ENCODE assay signal across 14 cellular contexts in the genomic region with DNA sequence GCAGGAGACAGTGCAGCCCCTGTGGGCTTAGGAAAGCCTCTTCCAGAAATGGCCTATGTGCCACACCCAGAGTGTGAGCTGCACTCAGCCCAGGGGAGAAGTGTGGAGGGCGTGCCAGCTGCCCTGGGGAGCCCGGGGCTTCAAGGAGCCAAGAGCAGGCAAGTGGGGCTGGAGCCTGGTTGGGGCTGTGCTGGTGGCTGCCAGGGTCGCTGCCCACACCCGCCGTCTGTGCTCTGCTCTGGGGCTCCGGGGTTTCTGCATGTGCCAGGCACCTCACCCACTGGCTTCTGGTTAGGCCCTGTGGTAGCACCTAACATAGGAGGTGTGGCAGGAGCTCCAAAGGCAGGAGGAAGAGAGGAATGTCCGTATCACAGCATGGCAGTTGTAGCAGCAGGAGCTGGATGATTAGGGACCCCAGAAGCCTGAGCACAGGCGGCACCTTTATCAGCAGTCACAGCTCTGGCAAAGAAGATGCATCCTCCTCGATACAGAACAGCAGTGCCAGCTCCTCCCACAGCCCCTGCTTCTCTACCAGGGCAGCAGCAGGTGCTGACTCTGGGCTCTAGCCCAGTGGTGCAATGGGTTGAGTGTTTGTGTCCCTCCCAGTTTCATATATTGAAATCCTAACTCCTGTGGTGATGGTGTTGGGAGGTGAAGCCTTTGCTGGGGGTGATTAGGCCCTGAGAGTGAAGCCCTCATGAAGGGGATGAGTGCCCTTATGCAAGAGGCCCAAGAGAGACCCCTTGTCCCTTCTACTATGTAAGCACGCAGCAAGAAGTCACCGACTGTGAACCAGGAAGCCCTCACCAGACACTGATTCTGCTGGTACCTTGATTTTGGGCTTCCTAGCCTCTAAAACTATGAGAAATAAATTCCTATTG.
A peak's percentile ranks its signal among the peaks of the same experiment; 100 is the strongest.
DNase-seq lines count a peak whose midpoint lies in the region; ATAC-seq, FAIRE-seq and TF ChIP-seq lines count a peak whose summit lies in the region.
"Had no signal": no experiment of that assay in that cellular context is flagged by ENCODE, and none has a peak within 500 bp of the region (broad histone marks: within the 10 kb centered on the region; RNA-seq: fewer than 3 reads in every experiment).

No MANE protein-coding gene starts in this region.

- peaks cover 0 to 3% of the 10 kb centered on the region in 2 donors for H3K4me1 ChIP-seq in kidney (ENCODE audit: control insufficient read depth in 1 of 2, insufficient read depth in 1 of 2, low read depth in 1 of 2, low read length in 2 of 2)
- peaks cover 8 to 30% (median 20%) of the 10 kb centered on the region in 4 donors for H3K4me1 ChIP-seq in transverse colon
- no peaks in the 10 kb centered on the region for H3K4me1 ChIP-seq in HAP-1

- H3K27ac ChIP-seq in kidney (ENCODE audit: low read depth in 2 of 2, low read length in 2 of 2) (no peak overlapping the region), transverse colon (peak overlapping the region; percentile 22 to 80 (median 73))
- H3K27ac ChIP-seq: upper lobe of left lung had no signal

- ATAC-seq in activated CD8-positive, alpha-beta memory T cell treated with anti-CD3 and anti-CD28 coated beads, Interleukin-2, amount 10 ng/mL, durations not matched to agents 7 days and 5 days, result peak; percentile 48
- ATAC-seq in GM19455 (IDR thresholded peaks at IDR 0.05; ENCODE audit: unreplicated experiment), result no peak

- peak overlapping the region; percentile 16 for H3K27ac Mint-ChIP-seq in activated CD8-positive, alpha-beta memory T cell treated with anti-CD3 and anti-CD28 coated beads, Interleukin-2, amount 10 ng/mL, durations not matched to agents 7 days and 5 days
- H3K27ac Mint-ChIP-seq: activated naive CD8-positive, alpha-beta T cell treated with anti-CD3 and anti-CD28 coated beads, Interleukin-2, amount 50 U/mL, for 24 hours had no signal

- no peaks in the 10 kb centered on the region for H3K9me3 Mint-ChIP-seq in activated CD8-positive, alpha-beta memory T cell treated with anti-CD3 and anti-CD28 coated beads, Interleukin-2, amount 10 ng/mL, durations not matched to agents 7 days and 5 days (ENCODE audit: low read depth)
- H3K9me3 Mint-ChIP-seq: activated naive CD8-positive, alpha-beta T cell treated with anti-CD3 and anti-CD28 coated beads, Interleukin-2, amount 50 U/mL, for 24 hours had no signal

- TF ChIP-seq CTCF in kidney (IDR thresholded peaks at IDR 0.05; ENCODE audit: borderline replicate concordance, extremely low read depth, insufficient read depth) (no peak), transverse colon (IDR thresholded peaks at IDR 0.05) (no peak)

- no peaks in the 10 kb centered on the region for H3K36me3 Mint-ChIP-seq in activated CD8-positive, alpha-beta memory T cell treated with anti-CD3 and anti-CD28 coated beads, Interleukin-2, amount 10 ng/mL, durations not matched to agents 7 days and 5 days

- no peak for TF ChIP-seq EP300 in transverse colon (IDR thresholded peaks at IDR 0.05; ENCODE audit: low read depth)

- no peak for DNase-seq in activated CD8-positive, alpha-beta memory T cell treated with anti-CD3 and anti-CD28 coated beads, Interleukin-2, amount 10 ng/mL, durations not matched to agents 7 days and 5 days
- no peak for DNase-seq in activated CD8-positive, alpha-beta memory T cell treated with anti-CD3 and anti-CD28 coated beads, Interleukin-2, amount 50 U/mL, for 4 hours
- DNase-seq in NAMALWA (ENCODE audit: low spot score) (peak; percentile 51), kidney (peak; percentile 45), transverse colon (peak; percentile 20), urothelium cell line (ENCODE audit: low spot score) (no peak), HAP-1 (ENCODE audit: low spot score in 2 of 2) (no peak)
- DNase-seq: activated CD8-positive, alpha-beta memory T cell treated with anti-CD3 and anti-CD28 coated beads for 24 hours; activated naive CD8-positive, alpha-beta T cell treated with anti-CD3 and anti-CD28 coated beads, Interleukin-2, amount 50 U/mL, for 24 hours; NCI-H1436 treated with DMSO at 0.1 percent for 48 hours; NK-92 treated with Interleukin-12 subunit alpha and Interleukin-12 subunit beta, amount 100 ng/mL, for 24 hours; upper lobe of left lung had no signal

- H3K27me3 Mint-ChIP-seq in activated CD8-positive, alpha-beta memory T cell treated with anti-CD3 and anti-CD28 coated beads, Interleukin-2, amount 10 ng/mL, durations not matched to agents 7 days and 5 days, result peaks cover 5% of the 10 kb centered on the region
- H3K27me3 Mint-ChIP-seq: activated naive CD8-positive, alpha-beta T cell treated with anti-CD3 and anti-CD28 coated beads, Interleukin-2, amount 50 U/mL, for 24 hours had no signal

- TF ChIP-seq POLR2A in transverse colon (IDR thresholded peaks at IDR 0.05), result no peak

- FAIRE-seq in kidney (lab: Jason Lieb, UNC), result no peak
- no peak for FAIRE-seq in urothelium cell line (lab: Jason Lieb, UNC)
- FAIRE-seq: colon had no signal

- CTCF ChIA-PET in activated CD8-positive, alpha-beta memory T cell treated with anti-CD3 and anti-CD28 coated beads, Interleukin-2, amount 10 ng/mL, durations not matched to agents 7 days and 5 days (lab: Charles Lee), result interaction anchor here (0.8 to 1.7 kb wide), 4 partner anchors 15 to 172 kb away, joined by 3 to 7 read pairs (median 3); no protein-coding TSS in a partner anchor

- intact Hi-C loops in kidney (cut with DNase I), result no loop called here
- intact Hi-C loops in transverse colon (cut with DNase I; ENCODE audit: low total_unique reads), result no loop called here

- H3K27me3 ChIP-seq in transverse colon (no peaks in the 10 kb centered on the region), HAP-1 (ENCODE audit: low read depth) (no peaks in the 10 kb centered on the region)
- H3K27me3 ChIP-seq: upper lobe of left lung had no signal

- no peaks in the 10 kb centered on the region for H3K36me3 ChIP-seq in kidney (ENCODE audit: control insufficient read depth in 1 of 2, insufficient read depth in 2 of 2, low read length in 2 of 2)
- H3K36me3 ChIP-seq in transverse colon, result no peaks in the 10 kb centered on the region
- H3K36me3 ChIP-seq in HAP-1 (replicated peaks), result no peaks in the 10 kb centered on the region
- H3K36me3 ChIP-seq: upper lobe of left lung had no signal

- H3K4me3 Mint-ChIP-seq in activated CD8-positive, alpha-beta memory T cell treated with anti-CD3 and anti-CD28 coated beads, Interleukin-2, amount 10 ng/mL, durations not matched to agents 7 days and 5 days, result no peak overlapping the region
- H3K4me3 Mint-ChIP-seq: activated naive CD8-positive, alpha-beta T cell treated with anti-CD3 and anti-CD28 coated beads, Interleukin-2, amount 50 U/mL, for 24 hours had no signal

- H3K4me3 ChIP-seq in kidney (ENCODE audit: low read length in 2 of 2) (no peak overlapping the region), transverse colon (no peak overlapping the region), HAP-1 (no peak overlapping the region)
- H3K4me3 ChIP-seq: upper lobe of left lung had no signal

- H3K4me1 Mint-ChIP-seq in activated CD8-positive, alpha-beta memory T cell treated with anti-CD3 and anti-CD28 coated beads, Interleukin-2, amount 10 ng/mL, durations not matched to agents 7 days and 5 days, result peaks cover 37% of the 10 kb centered on the region

- WGBS in transverse colon (ENCODE audit: low coverage in 1 of 2), 2 donors, result 75 to 100% methylated on average over 1 to 11 of the region's 11 CpGs

- H3K9me3 ChIP-seq in kidney (ENCODE audit: control insufficient read depth in 1 of 2, low read length in 2 of 2), result no peaks in the 10 kb centered on the region
- H3K9me3 ChIP-seq in transverse colon, result no peaks in the 10 kb centered on the region
- no peaks in the 10 kb centered on the region for H3K9me3 ChIP-seq in HAP-1
- H3K9me3 ChIP-seq: upper lobe of left lung had no signal

- no peak overlapping the region for H3K9ac ChIP-seq in kidney (ENCODE audit: low read length in 2 of 2)

- in situ Hi-C loops in transverse colon (cut with MboI; ENCODE audit: low pct_ligation_motif_present in 1 of 4, low pct_unique_long_range_greater_than_20kb in 1 of 4, low sequenced_read_pairs in 3 of 4), result no loop called here
- in situ Hi-C loops in HAP-1 (cut with MboI; ENCODE audit: low sequenced_read_pairs), result no loop called here

Comparison
In these comparisons a context has a peak if more than half of its experiments do, and no peak if none do; other contexts are left out.
1. DNase-seq: peak in NAMALWA (single experiment), kidney (single experiment) and transverse colon (single experiment); none in activated CD8-positive, alpha-beta memory T cell treated with anti-CD3 and anti-CD28 coated beads, Interleukin-2, amount 10 ng/mL, durations not matched to agents 7 days and 5 days (single experiment), activated CD8-positive, alpha-beta memory T cell treated with anti-CD3 and anti-CD28 coated beads, Interleukin-2, amount 50 U/mL, for 4 hours (single experiment), urothelium cell line (single experiment) and HAP-1 (0 of 2).
2. H3K27ac ChIP-seq: peak in transverse colon (4 of 4); none in kidney (0 of 2).